ENCODE assay signal across 15 cellular contexts in the genomic region with DNA sequence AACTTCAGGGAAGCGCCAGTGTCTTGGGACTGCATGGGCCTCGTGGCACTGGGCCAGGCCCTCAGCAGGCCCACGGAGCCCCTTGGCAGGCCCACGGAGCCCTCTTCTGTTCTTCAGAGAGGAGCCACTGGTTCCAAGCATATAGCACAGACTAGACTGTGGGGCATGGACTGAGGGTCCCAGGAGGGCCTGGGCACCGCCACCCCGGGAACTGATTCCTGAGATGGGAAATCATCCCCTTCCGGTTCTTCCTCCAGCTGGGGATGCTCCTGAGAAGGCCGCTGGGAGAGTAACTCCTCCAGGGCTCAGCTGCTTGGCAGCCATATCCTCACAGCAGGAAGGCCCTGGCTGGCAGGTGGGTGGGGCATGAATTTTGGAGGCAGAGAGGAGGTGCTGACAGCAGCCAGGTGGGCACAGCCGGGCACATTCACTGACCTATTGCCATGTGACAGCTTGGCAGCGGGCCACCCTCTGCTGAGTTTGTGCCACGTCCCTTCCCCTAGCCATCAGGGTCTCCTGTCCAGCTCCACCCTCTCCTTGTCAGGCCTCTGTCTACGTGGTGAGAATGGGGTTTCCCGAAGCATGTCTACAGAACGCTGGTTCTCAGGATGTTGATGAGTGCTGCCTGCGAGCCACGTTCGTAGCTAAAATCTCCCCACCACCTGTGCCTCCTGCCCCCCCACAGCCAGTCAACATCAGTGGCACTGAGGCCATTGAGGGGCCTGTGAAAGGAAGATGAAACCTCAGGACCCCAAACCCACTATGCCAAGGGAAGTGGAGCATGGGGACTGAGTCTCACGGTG.
"Had no signal": no experiment of that assay in that cellular context is flagged by ENCODE, and none has a peak within 500 bp of the region (broad histone marks: within the 10 kb centered on the region; RNA-seq: fewer than 3 reads in every experiment).

No MANE protein-coding gene starts in this region.

- H3K9me3 ChIP-seq: colonic mucosa, esophagus squamous epithelium, pancreas had no signal

- H3K4me3 ChIP-seq: colonic mucosa, esophagus squamous epithelium, neural progenitor cell, pancreas, skin epidermis had no signal

- H3K4me1 Mint-ChIP-seq: neural progenitor cell had no signal

- DNase-seq: activated CD4-positive, alpha-beta T cell treated with anti-CD3 and anti-CD28 coated beads, Interleukin-2, amount 50 U/mL, for 1 hour; activated CD4-positive, CD25-positive, alpha-beta regulatory T cell; activated naive CD4-positive, alpha-beta T cell treated with anti-CD3 and anti-CD28 coated beads, Interleukin-2, amount 10 ng/mL, durations not matched to agents 7 days and 5 days; activated T-cell treated with anti-CD3 and anti-CD28 coated beads for 4 hours; caudate nucleus; colonic mucosa; esophagus squamous epithelium; foreskin fibroblast; head of caudate nucleus; trophoblast cell had no signal

- H3K27me3 ChIP-seq: colonic mucosa, neural progenitor cell, pancreas had no signal

- H3K36me3 ChIP-seq: colonic mucosa, esophagus squamous epithelium, neural progenitor cell, pancreas had no signal

- H3K4me3 Mint-ChIP-seq: activated naive CD4-positive, alpha-beta T cell treated with anti-CD3 and anti-CD28 coated beads, Interleukin-2, amount 10 ng/mL, durations not matched to agents 7 days and 5 days; neural progenitor cell had no signal

- FAIRE-seq: keratinocyte, pancreas had no signal

- H3K27ac ChIP-seq: colonic mucosa, esophagus squamous epithelium, neural progenitor cell, pancreas, skin epidermis had no signal

- H3K4me1 ChIP-seq: colonic mucosa, esophagus squamous epithelium, pancreas had no signal

- H3K9me3 Mint-ChIP-seq: activated naive CD4-positive, alpha-beta T cell treated with anti-CD3 and anti-CD28 coated beads, Interleukin-2, amount 10 ng/mL, durations not matched to agents 7 days and 5 days; activated T-helper 2 cell treated with anti-CD3 and anti-CD28 coated beads, Interferon-gamma antibody, Interleukin-2, Interleukin-4, amounts not matched to agents 10 μg/mL and 5 μg/mL and 100 μg/mL, durations not matched to agents 14 hours and 24 hours and 36 hours had no signal

- H3K36me3 Mint-ChIP-seq: activated naive CD4-positive, alpha-beta T cell treated with anti-CD3 and anti-CD28 coated beads, Interleukin-2, amount 10 ng/mL, durations not matched to agents 7 days and 5 days had no signal

- ATAC-seq: pancreas had no signal

- H3K27ac Mint-ChIP-seq: activated naive CD4-positive, alpha-beta T cell treated with anti-CD3 and anti-CD28 coated beads, Interleukin-2, amount 10 ng/mL, durations not matched to agents 7 days and 5 days; activated T-helper 2 cell treated with anti-CD3 and anti-CD28 coated beads, Interferon-gamma antibody, Interleukin-2, Interleukin-4, amounts not matched to agents 10 μg/mL and 5 μg/mL and 100 μg/mL, durations not matched to agents 14 hours and 24 hours and 36 hours; neural progenitor cell had no signal
